Comparison of ENCODE assay signal across 8 cellular contexts in genomic region chr10:104232613-104233102, GRCh38. TPM values are rescaled to one million over a fixed set of nuclear protein-coding genes. Genes with fewer than 3 reads are reported as not detected.
DNase-seq lines count a peak whose midpoint lies in the region; ATAC-seq lines count a peak whose summit lies in the region.

No MANE protein-coding gene starts in this region.

- no peaks in the 10 kb centered on the region for H3K9me3 ChIP-seq in iPS DF 6.9 (ENCODE audit: control insufficient read depth, insufficient read depth, low read length)

- ATAC-seq in GM18861 (IDR thresholded peaks at IDR 0.05; ENCODE audit: unreplicated experiment): no peak

- H3K4me1 ChIP-seq in iPS DF 6.9 (ENCODE audit: control insufficient read depth, insufficient read depth, low read length): no peaks in the 10 kb centered on the region

- POLR2A ChIA-PET in activated CD4-positive, alpha-beta memory T cell treated with anti-CD3 and anti-CD28 coated beads for 36 hours (lab: Charles Lee): interaction anchor here (1.0 to 1.4 kb wide), 3 partner anchors 9 to 42 kb away, joined by 3 to 4 read pairs (median 3); partner anchors contain the start of gene GSTO1

- no peak overlapping the region for H3K27ac Mint-ChIP-seq in activated CD4-positive, alpha-beta memory T cell treated with anti-CD3 and anti-CD28 coated beads for 36 hours
- H3K27ac Mint-ChIP-seq in stimulated activated naive CD8-positive, alpha-beta T cell treated with anti-CD3 and anti-CD28 coated beads, Interleukin-15, Interleukin-2, amounts not matched to agents 100 ng/mL and 50 ng/mL, for 24 hours: no peak overlapping the region

- peak overlapping the region; percentile 94; the same call in 1 of the 2 replicates for H3K4me3 ChIP-seq in iPS DF 6.9 (ENCODE audit: low read length)

- CTCF ChIA-PET in activated CD4-positive, alpha-beta memory T cell treated with anti-CD3 and anti-CD28 coated beads for 36 hours (lab: Charles Lee): interaction anchor here (0.7 to 1.2 kb wide), 4 partner anchors 41 to 520 kb away, joined by 3 to 4 read pairs (median 4); no protein-coding TSS in a partner anchor

- no CpG with 5 or more reads among the region's 20 CpGs for WGBS in iPS DF 6.9 (ENCODE audit: insufficient coverage, insufficient read length)

- peaks cover 4% of the 10 kb centered on the region for H3K36me3 Mint-ChIP-seq in activated CD4-positive, alpha-beta memory T cell treated with anti-CD3 and anti-CD28 coated beads for 36 hours
- H3K36me3 Mint-ChIP-seq in stimulated activated naive CD8-positive, alpha-beta T cell treated with anti-CD3 and anti-CD28 coated beads, Interleukin-15, Interleukin-2, amounts not matched to agents 100 ng/mL and 50 ng/mL, for 24 hours (ENCODE audit: low read depth): no peaks in the 10 kb centered on the region

- H3K27ac ChIP-seq in iPS DF 6.9 (ENCODE audit: low read length): no peak overlapping the region

- no peaks in the 10 kb centered on the region for H3K36me3 ChIP-seq in iPS DF 6.9 (ENCODE audit: control insufficient read depth, insufficient read depth, low read length)

- intact Hi-C loops in activated CD4-positive, alpha-beta memory T cell treated with anti-CD3 and anti-CD28 coated beads for 36 hours (cut with micrococcal nuclease): loop anchor here (1.0 to 2.0 kb wide), 2 partner anchors 22 to 36 kb away; partner anchors contain the start of gene GSTO1

- peaks cover 18% of the 10 kb centered on the region for H3K9me3 Mint-ChIP-seq in activated CD4-positive, alpha-beta memory T cell treated with anti-CD3 and anti-CD28 coated beads for 36 hours
- peaks cover 18% of the 10 kb centered on the region for H3K9me3 Mint-ChIP-seq in stimulated activated naive CD8-positive, alpha-beta T cell treated with anti-CD3 and anti-CD28 coated beads, Interleukin-15, Interleukin-2, amounts not matched to agents 100 ng/mL and 50 ng/mL, for 24 hours

- H3K27me3 Mint-ChIP-seq in activated CD4-positive, alpha-beta memory T cell treated with anti-CD3 and anti-CD28 coated beads for 36 hours: peaks cover 11% of the 10 kb centered on the region
- peaks cover 34% of the 10 kb centered on the region for H3K27me3 Mint-ChIP-seq in stimulated activated naive CD8-positive, alpha-beta T cell treated with anti-CD3 and anti-CD28 coated beads, Interleukin-15, Interleukin-2, amounts not matched to agents 100 ng/mL and 50 ng/mL, for 24 hours

- peak; percentile 12 for DNase-seq in stimulated activated CD4-positive, alpha-beta T cell treated with anti-CD3 and anti-CD28 coated beads, Interleukin-1b, Interleukin-23, amount 100 ng/mL, for 48 hours
- DNase-seq in stimulated activated CD4-positive, alpha-beta T cell treated with anti-CD3 and anti-CD28 coated beads, Interleukin-4, amount 100 ng/mL, for 1 hour: no peak
- no peak for DNase-seq in activated CD4-positive, alpha-beta memory T cell treated with anti-CD3 and anti-CD28 coated beads for 36 hours
- DNase-seq in iPS DF 6.9 (ENCODE audit: low read depth, low spot score) (no peak), NK-92 (lab: John Stamatoyannopoulos, UW; ENCODE audit: unreplicated experiment) (no peak)
- DNase-seq in stimulated activated CD4-positive, alpha-beta T cell treated with anti-CD3 and anti-CD28 coated beads, Interleukin-2, amount 100 ng/mL, for 48 hours: no peak

- peaks cover 11% of the 10 kb centered on the region for H3K4me1 Mint-ChIP-seq in activated CD4-positive, alpha-beta memory T cell treated with anti-CD3 and anti-CD28 coated beads for 36 hours (ENCODE audit: low read depth)
- H3K4me1 Mint-ChIP-seq in stimulated activated naive CD8-positive, alpha-beta T cell treated with anti-CD3 and anti-CD28 coated beads, Interleukin-15, Interleukin-2, amounts not matched to agents 100 ng/mL and 50 ng/mL, for 24 hours (ENCODE audit: low read depth): peaks cover 19% of the 10 kb centered on the region

- peak overlapping the region; percentile 80 for H3K4me3 Mint-ChIP-seq in activated CD4-positive, alpha-beta memory T cell treated with anti-CD3 and anti-CD28 coated beads for 36 hours
- H3K4me3 Mint-ChIP-seq in stimulated activated naive CD8-positive, alpha-beta T cell treated with anti-CD3 and anti-CD28 coated beads, Interleukin-15, Interleukin-2, amounts not matched to agents 100 ng/mL and 50 ng/mL, for 24 hours: peak overlapping the region; percentile 86

- H3K27me3 ChIP-seq in iPS DF 6.9 (ENCODE audit: control insufficient read depth, insufficient read depth, low read length): no peaks in the 10 kb centered on the region

RNA-seq across cellular contexts. Expression of gene CFAP43, which starts 0.5 kb away (rescaled TPM):
- under 1 TPM; 0.19 to 0.22 TPM for total RNA-seq in activated CD4-positive, alpha-beta memory T cell treated with anti-CD3 and anti-CD28 coated beads for 36 hours

RNA-seq across cellular contexts. Expression of gene GSTO1, which starts 22.0 kb away (rescaled TPM):
- total RNA-seq in activated CD4-positive, alpha-beta memory T cell treated with anti-CD3 and anti-CD28 coated beads for 36 hours: 100 to 1,000 TPM; 215 to 225 TPM

RNA-seq across cellular contexts. Expression of gene GSTO2, which starts 36.3 kb away (rescaled TPM):
- 1 to 10 TPM; 2.3 to 2.6 TPM for total RNA-seq in activated CD4-positive, alpha-beta memory T cell treated with anti-CD3 and anti-CD28 coated beads for 36 hours
